3 cellular contexts compared by ENCODE assay signal in the genomic region with DNA sequence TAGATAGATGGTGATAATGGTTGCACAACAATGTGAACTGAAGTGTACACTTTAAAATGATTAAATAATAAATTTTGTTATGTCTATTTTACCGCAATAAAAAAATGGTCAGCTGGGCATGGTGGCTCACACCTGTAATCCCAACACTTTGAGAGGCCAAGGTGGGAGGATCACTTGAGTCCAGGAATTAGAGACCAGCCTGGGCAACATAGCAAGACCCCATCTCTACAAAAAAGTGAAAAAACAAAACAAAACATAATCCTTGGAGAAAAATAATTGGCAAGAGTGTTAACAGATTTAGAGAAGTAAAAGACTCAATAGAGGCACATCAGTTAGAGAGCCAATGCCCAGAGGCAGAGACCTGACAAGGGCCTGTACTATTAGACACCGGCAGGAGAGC.
TF ChIP-seq lines count a peak whose summit lies in the region.

No MANE protein-coding gene starts in this region.

TF ChIP-seq in HepG2, 621 proteins besides CTCF, POLR2A, EP300 and RAD21:
- no peak for TF ChIP-seq CREB1 (IDR thresholded peaks at IDR 0.05)
- no peak for TF ChIP-seq CREB1 (CRISPR knock-in tag; IDR thresholded peaks at IDR 0.05)
- peak; percentile 60 for TF ChIP-seq ZNF121 (CRISPR knock-in tag; IDR thresholded peaks at IDR 0.05)

TF ChIP-seq in IMR-90, 13 proteins besides CTCF, POLR2A, EP300 and RAD21:
- TF ChIP-seq RCOR1 (IDR thresholded peaks at IDR 0.05; ENCODE audit: insufficient replicate concordance, low read length) = no peak
- TF ChIP-seq NFE2L2 (IDR thresholded peaks at IDR 0.05; ENCODE audit: low read depth, low read length) = no peak
- no peak for TF ChIP-seq RFX5 (IDR thresholded peaks at IDR 0.05; ENCODE audit: low read depth, low read length)
- TF ChIP-seq, protein P1, sequence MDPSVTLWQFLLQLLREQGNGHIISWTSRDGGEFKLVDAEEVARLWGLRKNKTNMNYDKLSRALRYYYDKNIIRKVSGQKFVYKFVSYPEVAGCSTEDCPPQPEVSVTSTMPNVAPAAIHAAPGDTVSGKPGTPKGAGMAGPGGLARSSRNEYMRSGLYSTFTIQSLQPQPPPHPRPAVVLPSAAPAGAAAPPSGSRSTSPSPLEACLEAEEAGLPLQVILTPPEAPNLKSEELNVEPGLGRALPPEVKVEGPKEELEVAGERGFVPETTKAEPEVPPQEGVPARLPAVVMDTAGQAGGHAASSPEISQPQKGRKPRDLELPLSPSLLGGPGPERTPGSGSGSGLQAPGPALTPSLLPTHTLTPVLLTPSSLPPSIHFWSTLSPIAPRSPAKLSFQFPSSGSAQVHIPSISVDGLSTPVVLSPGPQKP (IDR thresholded peaks at IDR 0.05; ENCODE audit: borderline replicate concordance, low read depth, low read length) = no peak
- no peak for TF ChIP-seq MXI1 (IDR thresholded peaks at IDR 0.05; ENCODE audit: borderline replicate concordance, low read depth, low read length)
- TF ChIP-seq CEBPB (IDR thresholded peaks at IDR 0.05; ENCODE audit: low read depth, low read length) = no peak
- TF ChIP-seq CHD1 (IDR thresholded peaks at IDR 0.05; ENCODE audit: low read depth, low read length) = no peak
- TF ChIP-seq BHLHE40 (IDR thresholded peaks at IDR 0.05; ENCODE audit: low read depth, low read length) = no peak
- no peak for TF ChIP-seq SMC3 (IDR thresholded peaks at IDR 0.05; ENCODE audit: low read depth, low read length)
- no peak for TF ChIP-seq FOS (IDR thresholded peaks at IDR 0.05; ENCODE audit: low read depth, low read length)
- TF ChIP-seq, protein P2, sequence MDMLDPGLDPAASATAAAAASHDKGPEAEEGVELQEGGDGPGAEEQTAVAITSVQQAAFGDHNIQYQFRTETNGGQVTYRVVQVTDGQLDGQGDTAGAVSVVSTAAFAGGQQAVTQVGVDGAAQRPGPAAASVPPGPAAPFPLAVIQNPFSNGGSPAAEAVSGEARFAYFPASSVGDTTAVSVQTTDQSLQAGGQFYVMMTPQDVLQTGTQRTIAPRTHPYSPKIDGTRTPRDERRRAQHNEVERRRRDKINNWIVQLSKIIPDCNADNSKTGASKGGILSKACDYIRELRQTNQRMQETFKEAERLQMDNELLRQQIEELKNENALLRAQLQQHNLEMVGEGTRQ (IDR thresholded peaks at IDR 0.05; ENCODE audit: low read depth, low read length) = no peak
- TF ChIP-seq MAZ (IDR thresholded peaks at IDR 0.05; ENCODE audit: borderline replicate concordance, low read depth, low read length) = no peak
- no peak for TF ChIP-seq MAFK (IDR thresholded peaks at IDR 0.05; ENCODE audit: low read depth, low read length)

TF ChIP-seq in SK-N-SH treated with all-trans-retinoic acid at 6 μM for 48 hours, 23 proteins besides CTCF, POLR2A, EP300 and RAD21:
- no peak for TF ChIP-seq TCF4 (CRISPR knock-in tag; IDR thresholded peaks at IDR 0.05; ENCODE audit: borderline replicate concordance)
- no peak for TF ChIP-seq RARB (CRISPR knock-in tag; IDR thresholded peaks at IDR 0.05)
- TF ChIP-seq ISL1 (CRISPR knock-in tag; IDR thresholded peaks at IDR 0.05) = no peak
- no peak for TF ChIP-seq OSR1 (CRISPR knock-in tag; IDR thresholded peaks at IDR 0.05)
- TF ChIP-seq, protein P3, sequence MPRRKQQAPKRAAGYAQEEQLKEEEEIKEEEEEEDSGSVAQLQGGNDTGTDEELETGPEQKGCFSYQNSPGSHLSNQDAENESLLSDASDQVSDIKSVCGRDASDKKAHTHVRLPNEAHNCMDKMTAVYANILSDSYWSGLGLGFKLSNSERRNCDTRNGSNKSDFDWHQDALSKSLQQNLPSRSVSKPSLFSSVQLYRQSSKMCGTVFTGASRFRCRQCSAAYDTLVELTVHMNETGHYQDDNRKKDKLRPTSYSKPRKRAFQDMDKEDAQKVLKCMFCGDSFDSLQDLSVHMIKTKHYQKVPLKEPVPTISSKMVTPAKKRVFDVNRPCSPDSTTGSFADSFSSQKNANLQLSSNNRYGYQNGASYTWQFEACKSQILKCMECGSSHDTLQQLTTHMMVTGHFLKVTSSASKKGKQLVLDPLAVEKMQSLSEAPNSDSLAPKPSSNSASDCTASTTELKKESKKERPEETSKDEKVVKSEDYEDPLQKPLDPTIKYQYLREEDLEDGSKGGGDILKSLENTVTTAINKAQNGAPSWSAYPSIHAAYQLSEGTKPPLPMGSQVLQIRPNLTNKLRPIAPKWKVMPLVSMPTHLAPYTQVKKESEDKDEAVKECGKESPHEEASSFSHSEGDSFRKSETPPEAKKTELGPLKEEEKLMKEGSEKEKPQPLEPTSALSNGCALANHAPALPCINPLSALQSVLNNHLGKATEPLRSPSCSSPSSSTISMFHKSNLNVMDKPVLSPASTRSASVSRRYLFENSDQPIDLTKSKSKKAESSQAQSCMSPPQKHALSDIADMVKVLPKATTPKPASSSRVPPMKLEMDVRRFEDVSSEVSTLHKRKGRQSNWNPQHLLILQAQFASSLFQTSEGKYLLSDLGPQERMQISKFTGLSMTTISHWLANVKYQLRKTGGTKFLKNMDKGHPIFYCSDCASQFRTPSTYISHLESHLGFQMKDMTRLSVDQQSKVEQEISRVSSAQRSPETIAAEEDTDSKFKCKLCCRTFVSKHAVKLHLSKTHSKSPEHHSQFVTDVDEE (CRISPR knock-in tag; IDR thresholded peaks at IDR 0.05) = no peak
- TF ChIP-seq ARNTL (CRISPR knock-in tag; IDR thresholded peaks at IDR 0.05; ENCODE audit: borderline replicate concordance, low read depth) = no peak
- TF ChIP-seq PPARA (CRISPR knock-in tag; IDR thresholded peaks at IDR 0.05; ENCODE audit: borderline replicate concordance) = no peak
- no peak for TF ChIP-seq GLIS3 (CRISPR knock-in tag; IDR thresholded peaks at IDR 0.05)
- TF ChIP-seq CSDC2 (CRISPR knock-in tag; IDR thresholded peaks at IDR 0.05) = no peak
- TF ChIP-seq, protein P4, sequence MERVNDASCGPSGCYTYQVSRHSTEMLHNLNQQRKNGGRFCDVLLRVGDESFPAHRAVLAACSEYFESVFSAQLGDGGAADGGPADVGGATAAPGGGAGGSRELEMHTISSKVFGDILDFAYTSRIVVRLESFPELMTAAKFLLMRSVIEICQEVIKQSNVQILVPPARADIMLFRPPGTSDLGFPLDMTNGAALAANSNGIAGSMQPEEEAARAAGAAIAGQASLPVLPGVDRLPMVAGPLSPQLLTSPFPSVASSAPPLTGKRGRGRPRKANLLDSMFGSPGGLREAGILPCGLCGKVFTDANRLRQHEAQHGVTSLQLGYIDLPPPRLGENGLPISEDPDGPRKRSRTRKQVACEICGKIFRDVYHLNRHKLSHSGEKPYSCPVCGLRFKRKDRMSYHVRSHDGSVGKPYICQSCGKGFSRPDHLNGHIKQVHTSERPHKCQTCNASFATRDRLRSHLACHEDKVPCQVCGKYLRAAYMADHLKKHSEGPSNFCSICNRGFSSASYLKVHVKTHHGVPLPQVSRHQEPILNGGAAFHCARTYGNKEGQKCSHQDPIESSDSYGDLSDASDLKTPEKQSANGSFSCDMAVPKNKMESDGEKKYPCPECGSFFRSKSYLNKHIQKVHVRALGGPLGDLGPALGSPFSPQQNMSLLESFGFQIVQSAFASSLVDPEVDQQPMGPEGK (CRISPR knock-in tag; IDR thresholded peaks at IDR 0.05; ENCODE audit: borderline replicate concordance) = no peak
- TF ChIP-seq, protein P5, sequence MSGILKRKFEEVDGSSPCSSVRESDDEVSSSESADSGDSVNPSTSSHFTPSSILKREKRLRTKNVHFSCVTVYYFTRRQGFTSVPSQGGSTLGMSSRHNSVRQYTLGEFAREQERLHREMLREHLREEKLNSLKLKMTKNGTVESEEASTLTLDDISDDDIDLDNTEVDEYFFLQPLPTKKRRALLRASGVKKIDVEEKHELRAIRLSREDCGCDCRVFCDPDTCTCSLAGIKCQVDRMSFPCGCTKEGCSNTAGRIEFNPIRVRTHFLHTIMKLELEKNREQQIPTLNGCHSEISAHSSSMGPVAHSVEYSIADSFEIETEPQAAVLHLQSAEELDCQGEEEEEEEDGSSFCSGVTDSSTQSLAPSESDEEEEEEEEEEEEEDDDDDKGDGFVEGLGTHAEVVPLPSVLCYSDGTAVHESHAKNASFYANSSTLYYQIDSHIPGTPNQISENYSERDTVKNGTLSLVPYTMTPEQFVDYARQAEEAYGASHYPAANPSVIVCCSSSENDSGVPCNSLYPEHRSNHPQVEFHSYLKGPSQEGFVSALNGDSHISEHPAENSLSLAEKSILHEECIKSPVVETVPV (CRISPR knock-in tag; IDR thresholded peaks at IDR 0.05) = no peak
